In the genomic region with DNA sequence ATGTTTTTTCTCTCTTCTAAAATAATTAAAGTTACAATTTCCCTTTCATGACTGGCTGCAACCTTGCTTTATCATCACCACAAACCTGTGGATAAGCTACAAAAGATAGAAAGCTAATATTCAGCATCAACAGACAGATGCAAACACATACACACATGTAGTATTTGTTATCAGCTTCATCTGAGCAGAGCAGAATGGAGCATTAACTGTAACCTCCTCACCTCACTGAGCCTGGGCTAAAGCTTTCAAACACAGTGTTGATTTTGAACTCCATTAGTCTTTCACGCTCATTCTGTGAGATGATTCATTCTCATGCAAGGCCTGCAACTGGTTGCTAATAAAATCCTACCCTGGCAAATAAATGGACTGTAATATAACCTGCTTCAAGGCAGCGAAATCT, we compare ENCODE assay signal across 16 cellular contexts.
"Had no signal": no experiment of that assay in that cellular context is flagged by ENCODE, and none has a peak within 500 bp of the region (broad histone marks: within the 10 kb centered on the region; RNA-seq: fewer than 3 reads in every experiment).

No MANE protein-coding gene starts in this region.

- DNase-seq: activated CD4-positive, alpha-beta T cell treated with anti-CD3 and anti-CD28 coated beads, Interleukin-2, amount 10 ng/mL, durations not matched to agents 24 days and 14 days; activated CD4-positive, CD25-positive, alpha-beta regulatory T cell; activated CD8-positive, alpha-beta memory T cell treated with anti-CD3 and anti-CD28 coated beads, Interleukin-2, amount 50 U/mL, for 4 hours; activated CD8-positive, alpha-beta T cell treated with anti-CD3 and anti-CD28 coated beads, Interleukin-2, amount 10 ng/mL, durations not matched to agents 7 days and 5 days; activated effector memory CD4-positive, alpha-beta T cell treated with anti-CD3 and anti-CD28 coated beads, Interleukin-2, amount 50 U/mL, for 16 hours; activated T-cell treated with anti-CD3 and anti-CD28 coated beads, Interleukin-2, amount 50 U/mL, for 48 hours; adrenal gland; dorsolateral prefrontal cortex; islet precursor cell; left ventricle myocardium inferior; naive thymus-derived CD8-positive, alpha-beta T cell; occipital lobe; right cardiac atrium; small intestine; trophoblast cell had no signal

- ATAC-seq: activated CD8-positive, alpha-beta T cell treated with anti-CD3 and anti-CD28 coated beads, Interleukin-2, amount 10 ng/mL, durations not matched to agents 7 days and 5 days; naive thymus-derived CD8-positive, alpha-beta T cell; right cardiac atrium had no signal

- H3K4me1 ChIP-seq: adrenal gland, left ventricle myocardium inferior, suprapubic skin had no signal

- H3K27ac ChIP-seq: adrenal gland, dorsolateral prefrontal cortex, left ventricle myocardium inferior, suprapubic skin had no signal

- H3K36me3 ChIP-seq: adrenal gland, left ventricle myocardium inferior, suprapubic skin had no signal

- H3K4me3 ChIP-seq: adrenal gland, dorsolateral prefrontal cortex, left ventricle myocardium inferior, suprapubic skin had no signal

- H3K27me3 ChIP-seq: adrenal gland, dorsolateral prefrontal cortex, suprapubic skin had no signal

- H3K9me3 ChIP-seq: adrenal gland, left ventricle myocardium inferior, suprapubic skin had no signal
